ENCODE assay signal across 8 cellular contexts in genomic region chr9:114382951-114383865, GRCh38. TPM values are rescaled to one million over a fixed set of nuclear protein-coding genes. Genes with fewer than 3 reads are reported as not detected.
DNase-seq lines count a peak whose midpoint lies in the region; ATAC-seq, FAIRE-seq and TF ChIP-seq lines count a peak whose summit lies in the region.

No MANE protein-coding gene starts in this region.

- peak; percentile 94 for FAIRE-seq in GM12892 (lab: Jason Lieb, UNC)

- peak; percentile 79 for TF ChIP-seq POLR2A in GM12892 (IDR thresholded peaks at IDR 0.05; ENCODE audit: low read depth, low read length)

- no peak overlapping the region for H3K4me3 ChIP-seq in right cardiac atrium (ENCODE audit: low read length)

- no peaks in the 10 kb centered on the region for H3K9me3 ChIP-seq in right cardiac atrium (ENCODE audit: control insufficient read depth, low read length)

- WGBS in right cardiac atrium: 42% methylated on average over 17 of the region's 17 CpGs

- peak overlapping the region; percentile 82 for H3K27ac ChIP-seq in right cardiac atrium (ENCODE audit: low read length)

- no peaks in the 10 kb centered on the region for H3K27me3 ChIP-seq in right cardiac atrium (ENCODE audit: control insufficient read depth, insufficient read depth)

- ATAC-seq in right cardiac atrium: peak; percentile 42 to 62
- no peak for ATAC-seq in HG03521 (IDR thresholded peaks at IDR 0.05; ENCODE audit: unreplicated experiment)
- no peak for ATAC-seq in HG02798 (IDR thresholded peaks at IDR 0.05; ENCODE audit: poor library complexity, unreplicated experiment)

- intact Hi-C loops in right cardiac atrium (cut with DNase I): no loop called here

- DNase-seq in GM12892 (ENCODE audit: insufficient read length) (no peak), activated gamma-delta T cell (lab: John Stamatoyannopoulos, UW) (peak; percentile 62), right cardiac atrium (peak; percentile 55 to 76 (median 74)), NCI-H1694 (lab: John Stamatoyannopoulos, UW) (no peak)
- DNase-seq in NK-92 treated with Interleukin-12 subunit alpha and Interleukin-12 subunit beta, amount 100 ng/mL, for 24 hours (lab: John Stamatoyannopoulos, UW): peak; percentile 30
- peak; percentile 48 to 56 for DNase-seq in stimulated activated CD4-positive, alpha-beta T cell treated with anti-CD3 and anti-CD28 coated beads, Interleukin-15, amount 100 ng/mL, for 48 hours (ENCODE audit: low read depth in 2 of 2)

- peaks cover 12% of the 10 kb centered on the region for H3K4me1 ChIP-seq in right cardiac atrium (ENCODE audit: control insufficient read depth, insufficient read depth, low read length)

RNA-seq across cellular contexts. Expression of gene AKNA, which starts 4.6 kb away (rescaled TPM):
- 28.3 TPM for polyA plus RNA-seq in GM12892 (2012; ENCODE audit: missing spikeins)
- total RNA-seq in right cardiac atrium: 10 to 100 TPM in 1 of 4 donors, 1 to 10 TPM in 3; 8.8 to 10.3 (median 8.9) TPM
- polyA plus RNA-seq in right cardiac atrium: 8.4 TPM

RNA-seq across cellular contexts. Expression of gene ORM2, which starts 53.5 kb away (rescaled TPM):
- polyA plus RNA-seq in GM12892 (2012; ENCODE audit: missing spikeins): not detected
- not detected for total RNA-seq in right cardiac atrium
- 0.27 TPM for polyA plus RNA-seq in right cardiac atrium

Comparison
In these comparisons a context has a peak if more than half of its experiments do, and no peak if none do; other contexts are left out.
1. DNase-seq: peak in NK-92 treated with Interleukin-12 subunit alpha and Interleukin-12 subunit beta, amount 100 ng/mL, for 24 hours (single experiment), activated gamma-delta T cell (single experiment), right cardiac atrium (3 of 3) and stimulated activated CD4-positive, alpha-beta T cell treated with anti-CD3 and anti-CD28 coated beads, Interleukin-15, amount 100 ng/mL, for 48 hours (2 of 2); none in GM12892 (single experiment) and NCI-H1694 (single experiment).
2. ATAC-seq: peak in right cardiac atrium (2 of 2); none in HG03521 (single experiment) and HG02798 (single experiment).